ENCODE assay signal across 27 cellular contexts in genomic region chr7:151296202-151296992, GRCh38.
"Had no signal": no experiment of that assay in that cellular context is flagged by ENCODE, and none has a peak within 500 bp of the region (broad histone marks: within the 10 kb centered on the region; RNA-seq: fewer than 3 reads in every experiment).

No MANE protein-coding gene starts in this region.

- DNase-seq: stimulated activated CD4-positive, alpha-beta T cell treated with anti-CD3 and anti-CD28 coated beads, Interleukin-2, amount 100 ng/mL, for 48 hours; stimulated activated CD4-positive, alpha-beta T cell treated with anti-CD3 and anti-CD28 coated beads, Interleukin-4, amount 100 ng/mL, for 1 hour; stimulated activated CD4-positive, alpha-beta T cell treated with anti-CD3 and anti-CD28 coated beads, Interleukin-4, amount 100 ng/mL, for 24 hours; stimulated activated CD4-positive, alpha-beta T cell treated with anti-CD3 and anti-CD28 coated beads, Interleukin-4, amount 100 ng/mL, for 4 hours; stimulated activated CD8-positive, alpha-beta memory T cell treated with anti-CD3 and anti-CD28 coated beads, Interleukin-4, amount 100 ng/mL, for 48 hours; stimulated activated naive B cell treated with anti-CD40 and anti-IgM and Interleukin-4, amounts not matched to agents 10 μg/mL and 1 μg/mL and 100 μg/mL, for 72 hours; stimulated activated naive CD4-positive, alpha-beta T cell; stimulated activated naive CD4-positive, alpha-beta T cell treated with Interleukin-2 at 50 U/mL for 16 hours; stimulated activated naive CD8-positive, alpha-beta T cell treated with anti-CD3 and anti-CD28 coated beads, Interleukin-15, amount 100 ng/mL, for 72 hours; stimulated activated naive CD8-positive, alpha-beta T cell treated with anti-CD3 and anti-CD28 coated beads, Interleukin-15, Interleukin-2, amounts not matched to agents 100 U/mL and 50 U/mL, for 24 hours; stomach; substantia nigra; testis; thyroid gland; tibial artery; transverse colon; trophoblast cell; upper lobe of left lung; upper lobe of right lung; uterus had no signal

- ATAC-seq: stimulated activated effector memory CD8-positive, alpha-beta T cell treated with anti-CD3 and anti-CD28 coated beads, Interleukin-12 subunit alpha, Interleukin-12 subunit beta, amount 100 ng/mL, for 72 hours; stimulated activated memory B cell treated with anti-CD40 and anti-IgM and Interleukin-4, amounts not matched to agents 10 μg/mL and 1 μg/mL and 100 μg/mL, for 72 hours; stimulated activated naive B cell treated with anti-CD40 and anti-IgM and Interleukin-4, amounts not matched to agents 10 μg/mL and 1 μg/mL and 100 μg/mL, for 72 hours; stimulated activated naive CD8-positive, alpha-beta T cell treated with anti-CD3 and anti-CD28 coated beads, Interleukin-15, amount 100 ng/mL, for 72 hours; stimulated activated naive CD8-positive, alpha-beta T cell treated with anti-CD3 and anti-CD28 coated beads, Interleukin-15, Interleukin-2, amounts not matched to agents 100 U/mL and 50 U/mL, for 24 hours; upper lobe of right lung had no signal

- H3K4me1 ChIP-seq: stomach, suprapubic skin, testis, thyroid gland, tibial artery, tibial nerve, transverse colon, upper lobe of left lung, upper lobe of right lung, uterus, vagina had no signal

- H3K4me3 ChIP-seq: stomach, suprapubic skin, testis, thoracic aorta, thyroid gland, tibial artery, tibial nerve, transverse colon, upper lobe of left lung, upper lobe of right lung, uterus, vagina had no signal

- H3K9me3 ChIP-seq: suprapubic skin, testis, thoracic aorta, thyroid gland, tibial artery, tibial nerve, transverse colon, upper lobe of left lung, upper lobe of right lung, uterus, vagina had no signal

- H3K27ac ChIP-seq: stomach, suprapubic skin, testis, thoracic aorta, thyroid gland, tibial artery, tibial nerve, transverse colon, upper lobe of left lung, upper lobe of right lung, uterus, vagina had no signal

- H3K27me3 ChIP-seq: suprapubic skin, testis, thyroid gland, upper lobe of left lung, upper lobe of right lung, uterus, vagina had no signal

- H3K36me3 ChIP-seq: stomach, suprapubic skin, thoracic aorta, thyroid gland, tibial artery, tibial nerve, transverse colon, upper lobe of left lung, upper lobe of right lung, uterus, vagina had no signal

- FAIRE-seq: urothelium cell line had no signal
